Comparison of ENCODE assay signal across 8 cellular contexts in genomic region chr7:91034459-91035368, GRCh38.
DNase-seq lines count a peak whose midpoint lies in the region; ATAC-seq and TF ChIP-seq lines count a peak whose summit lies in the region.

No MANE protein-coding gene starts in this region.

- H3K4me3 ChIP-seq in GM23338 (no peak overlapping the region), retinal pigment epithelial cell (ENCODE audit: low read length) (no peak overlapping the region)

- H3K27me3 Mint-ChIP-seq in GM23338 (ENCODE audit: insufficient read depth, low read depth, poor library complexity): no peaks in the 10 kb centered on the region
- H3K27me3 Mint-ChIP-seq in glutamatergic neuron (ENCODE audit: unreplicated experiment): peaks cover 3% of the 10 kb centered on the region

- DNase-seq in DMS 273 (lab: John Stamatoyannopoulos, UW; ENCODE audit: unreplicated experiment): peak; percentile 85
- DNase-seq in GM23338 (ENCODE audit: low spot score): peak; percentile 83
- peak; percentile 46 for DNase-seq in NCI-H187 treated with DMSO at 0.1 percent for 48 hours (lab: John Stamatoyannopoulos, UW)
- peak; percentile 65 for DNase-seq in glutamatergic neuron
- no peak for DNase-seq in retinal pigment epithelial cell (ENCODE audit: low read depth)

- no peaks in the 10 kb centered on the region for H3F3A ChIP-seq in GM23338 (replicated peaks; ENCODE audit: low read depth)

- no peaks in the 10 kb centered on the region for H3K27me3 ChIP-seq in GM23338 (ENCODE audit: insufficient read depth)

- peaks cover 54% of the 10 kb centered on the region for H3K4me1 ChIP-seq in GM23338 (ENCODE audit: insufficient read depth)

- TF ChIP-seq CTCF in GM23338 (conservative IDR thresholded peaks at IDR 0.05; ENCODE audit: low read depth in 2 of 2) (peak; percentile 82 to 88), VCaP (conservative IDR thresholded peaks at IDR 0.05) (peak; percentile 86), glutamatergic neuron (IDR thresholded peaks at IDR 0.05; ENCODE audit: partially characterized antibody, unreplicated experiment) (peak; percentile 83), retinal pigment epithelial cell (conservative IDR thresholded peaks at IDR 0.05; ENCODE audit: low read depth, low read length) (peak; percentile 79)

- no peaks in the 10 kb centered on the region for H4K20me1 ChIP-seq in GM23338 (replicated peaks; ENCODE audit: insufficient read depth)

- no peak overlapping the region for H3K27ac ChIP-seq in GM23338 (ENCODE audit: low read depth)
- H3K27ac ChIP-seq in VCaP: peak overlapping the region; percentile 59

- H3K4me1 Mint-ChIP-seq in GM23338: peaks cover 52% of the 10 kb centered on the region
- peaks cover 28% of the 10 kb centered on the region for H3K4me1 Mint-ChIP-seq in glutamatergic neuron (ENCODE audit: low read depth, unreplicated experiment)

- H3K36me3 ChIP-seq in GM23338 (ENCODE audit: insufficient read depth): no peaks in the 10 kb centered on the region

- no peak overlapping the region for H2AFZ ChIP-seq in GM23338

- H3K9me2 ChIP-seq in GM23338 (ENCODE audit: insufficient read depth): no peaks in the 10 kb centered on the region

- no peak overlapping the region for H3K4me2 ChIP-seq in GM23338

- H3K4me3 Mint-ChIP-seq in GM23338: no peak overlapping the region
- no peak overlapping the region for H3K4me3 Mint-ChIP-seq in glutamatergic neuron (ENCODE audit: unreplicated experiment)

- peaks cover 5% of the 10 kb centered on the region; the same call in 2 of the 3 replicates for H3K9me3 Mint-ChIP-seq in GM23338
- peaks cover 2% of the 10 kb centered on the region for H3K9me3 Mint-ChIP-seq in glutamatergic neuron (ENCODE audit: unreplicated experiment)

- H3K79me2 ChIP-seq in GM23338 (replicated peaks; ENCODE audit: insufficient read depth): no peaks in the 10 kb centered on the region

- H3K27ac Mint-ChIP-seq in GM23338 (no peak overlapping the region), glutamatergic neuron (ENCODE audit: unreplicated experiment) (no peak overlapping the region)

- H3K36me3 Mint-ChIP-seq in GM23338 (ENCODE audit: low read depth) (peaks cover 19% of the 10 kb centered on the region), glutamatergic neuron (ENCODE audit: unreplicated experiment) (peaks cover 4% of the 10 kb centered on the region)

- ATAC-seq in GM23338: peak; percentile 55
- ATAC-seq in GM21390 (IDR thresholded peaks at IDR 0.05; ENCODE audit: unreplicated experiment): no peak
- ATAC-seq in GM19035 (IDR thresholded peaks at IDR 0.05; ENCODE audit: unreplicated experiment): no peak

TF ChIP-seq in GM23338, 12 proteins besides CTCF, POLR2A, EP300 and RAD21:
- TF ChIP-seq ETS1 (IDR thresholded peaks at IDR 0.05) (no peak), EZH2 (IDR thresholded peaks at IDR 0.05; ENCODE audit: low read depth, unreplicated experiment) (no peak), REST (IDR thresholded peaks at IDR 0.05; ENCODE audit: unreplicated experiment) (no peak), EZH2phosphoT487 (IDR thresholded peaks at IDR 0.05; ENCODE audit: unreplicated experiment) (no peak), POLR2AphosphoS5 (IDR thresholded peaks at IDR 0.05; ENCODE audit: low read depth) (no peak), ZNF462 (CRISPR knock-in tag; IDR thresholded peaks at IDR 0.05) (no peak), JUNB (IDR thresholded peaks at IDR 0.05; ENCODE audit: unreplicated experiment) (no peak), CREB1 (CRISPR knock-in tag; IDR thresholded peaks at IDR 0.05; ENCODE audit: low read depth) (no peak)
